Comparison of ENCODE assay signal across 26 cellular contexts in genomic region chr1:107544285-107544684, GRCh38.
"Had no signal": no experiment of that assay in that cellular context is flagged by ENCODE, and none has a peak within 500 bp of the region (broad histone marks: within the 10 kb centered on the region; RNA-seq: fewer than 3 reads in every experiment).

No MANE protein-coding gene starts in this region.

- H3K9me3 Mint-ChIP-seq: activated CD4-positive, alpha-beta memory T cell treated with anti-CD3 and anti-CD28 coated beads for 36 hours; activated CD4-positive, alpha-beta T cell treated with anti-CD3 and anti-CD28 coated beads, Interleukin-2, amount 10 ng/mL, durations not matched to agents 24 days and 14 days; activated naive CD4-positive, alpha-beta T cell treated with anti-CD3 and anti-CD28 coated beads, Interleukin-2, amount 10 ng/mL, durations not matched to agents 7 days and 5 days; activated naive CD8-positive, alpha-beta T cell treated with anti-CD3 and anti-CD28 coated beads, Interleukin-2, amount 10 ng/mL, durations not matched to agents 7 days and 5 days; activated T-cell treated with anti-CD3 and anti-CD28 coated beads, Interleukin-2, amount 50 U/mL, for 24 hours had no signal

- H3K27me3 ChIP-seq: brain microvascular endothelial cell, gastrocnemius medialis, spleen, suprapubic skin, tibial artery, upper lobe of right lung had no signal

- ATAC-seq: activated CD4-positive, CD25-positive, alpha-beta regulatory T cell treated with anti-CD3 and anti-CD28 coated beads, Interleukin-2, amount 50 U/mL, for 24 hours; gastrocnemius medialis; right cardiac atrium; T-helper 17 cell; upper lobe of right lung had no signal

- H3K4me3 Mint-ChIP-seq: activated CD4-positive, alpha-beta memory T cell treated with anti-CD3 and anti-CD28 coated beads for 36 hours; activated CD4-positive, alpha-beta T cell treated with anti-CD3 and anti-CD28 coated beads, Interleukin-2, amount 10 ng/mL, durations not matched to agents 24 days and 14 days; activated naive CD4-positive, alpha-beta T cell treated with anti-CD3 and anti-CD28 coated beads, Interleukin-2, amount 10 ng/mL, durations not matched to agents 7 days and 5 days; activated naive CD8-positive, alpha-beta T cell treated with anti-CD3 and anti-CD28 coated beads, Interleukin-2, amount 10 ng/mL, durations not matched to agents 7 days and 5 days; activated T-cell treated with anti-CD3 and anti-CD28 coated beads, Interleukin-2, amount 50 U/mL, for 24 hours; nephron; T-helper 17 cell had no signal

- H3K36me3 Mint-ChIP-seq: activated CD4-positive, alpha-beta memory T cell treated with anti-CD3 and anti-CD28 coated beads for 36 hours; activated naive CD4-positive, alpha-beta T cell treated with anti-CD3 and anti-CD28 coated beads, Interleukin-2, amount 10 ng/mL, durations not matched to agents 7 days and 5 days; activated naive CD8-positive, alpha-beta T cell treated with anti-CD3 and anti-CD28 coated beads, Interleukin-2, amount 10 ng/mL, durations not matched to agents 7 days and 5 days had no signal

- H3K4me3 ChIP-seq: gastrocnemius medialis, spleen, suprapubic skin, tibial artery, upper lobe of right lung had no signal

- DNase-seq: activated CD4-positive, alpha-beta memory T cell treated with anti-CD3 and anti-CD28 coated beads for 36 hours; activated CD4-positive, alpha-beta T cell treated with anti-CD3 and anti-CD28 coated beads, Interleukin-2, amount 10 ng/mL, durations not matched to agents 24 days and 14 days; activated CD8-positive, alpha-beta memory T cell treated with anti-CD3 and anti-CD28 coated beads, Interleukin-2, amount 50 U/mL, for 48 hours; activated gamma-delta T cell; activated naive CD4-positive, alpha-beta T cell treated with anti-CD3 and anti-CD28 coated beads, Interleukin-2, amount 10 ng/mL, durations not matched to agents 7 days and 5 days; activated naive CD8-positive, alpha-beta T cell treated with anti-CD3 and anti-CD28 coated beads, Interleukin-2, amount 10 ng/mL, durations not matched to agents 7 days and 5 days; activated T-cell treated with anti-CD3 and anti-CD28 coated beads, Interleukin-2, amount 50 U/mL, for 24 hours; brain microvascular endothelial cell; central memory CD4-positive, alpha-beta T cell; gastrocnemius medialis; head of caudate nucleus; hippocampal formation; kidney; mesendoderm; posterior cingulate gyrus; right cardiac atrium; spleen; stimulated activated naive CD4-positive, alpha-beta T cell; T-helper 17 cell; T1000; tibial artery; upper lobe of right lung; WERI-Rb-1 had no signal

- H3K36me3 ChIP-seq: brain microvascular endothelial cell, gastrocnemius medialis, spleen, suprapubic skin, tibial artery, upper lobe of right lung, WERI-Rb-1 had no signal

- H3K27ac ChIP-seq: brain microvascular endothelial cell, gastrocnemius medialis, spleen, suprapubic skin, tibial artery, upper lobe of right lung, WERI-Rb-1 had no signal

- H3K27me3 Mint-ChIP-seq: activated CD4-positive, alpha-beta T cell treated with anti-CD3 and anti-CD28 coated beads, Interleukin-2, amount 10 ng/mL, durations not matched to agents 24 days and 14 days; T-helper 17 cell had no signal

- H3K4me1 Mint-ChIP-seq: activated CD4-positive, alpha-beta T cell treated with anti-CD3 and anti-CD28 coated beads, Interleukin-2, amount 10 ng/mL, durations not matched to agents 24 days and 14 days; activated naive CD4-positive, alpha-beta T cell treated with anti-CD3 and anti-CD28 coated beads, Interleukin-2, amount 10 ng/mL, durations not matched to agents 7 days and 5 days; activated naive CD8-positive, alpha-beta T cell treated with anti-CD3 and anti-CD28 coated beads, Interleukin-2, amount 10 ng/mL, durations not matched to agents 7 days and 5 days; T-helper 17 cell had no signal

- H3K9me3 ChIP-seq: gastrocnemius medialis, spleen, suprapubic skin, tibial artery, upper lobe of right lung had no signal

- H3K27ac Mint-ChIP-seq: activated CD4-positive, alpha-beta memory T cell treated with anti-CD3 and anti-CD28 coated beads for 36 hours; activated CD4-positive, alpha-beta T cell treated with anti-CD3 and anti-CD28 coated beads, Interleukin-2, amount 10 ng/mL, durations not matched to agents 24 days and 14 days; activated naive CD4-positive, alpha-beta T cell treated with anti-CD3 and anti-CD28 coated beads, Interleukin-2, amount 10 ng/mL, durations not matched to agents 7 days and 5 days; activated naive CD8-positive, alpha-beta T cell treated with anti-CD3 and anti-CD28 coated beads, Interleukin-2, amount 10 ng/mL, durations not matched to agents 7 days and 5 days; activated T-cell treated with anti-CD3 and anti-CD28 coated beads, Interleukin-2, amount 50 U/mL, for 24 hours; nephron; T-helper 17 cell had no signal

- H3K4me1 ChIP-seq: gastrocnemius medialis, spleen, tibial artery, upper lobe of right lung had no signal
